In the genomic region with DNA sequence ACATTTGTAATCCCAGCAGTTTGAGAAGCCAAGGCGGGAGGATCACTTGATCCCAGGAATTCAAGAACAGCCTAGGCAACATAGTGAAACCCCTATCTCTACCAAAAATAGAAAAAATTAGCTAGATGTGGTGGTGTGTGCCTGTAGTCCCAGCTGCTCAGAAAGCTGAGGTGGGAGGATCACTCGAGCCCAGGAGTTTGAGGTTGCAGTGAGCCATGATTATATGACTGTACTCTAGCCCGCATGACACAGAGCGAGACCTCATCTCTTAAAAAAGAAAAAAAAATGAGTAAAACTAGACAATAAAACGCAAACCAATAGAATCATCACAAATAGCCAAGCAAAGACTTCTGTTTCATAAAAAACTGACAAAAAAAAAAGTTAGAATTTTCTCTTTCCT, we compare ENCODE assay signal across 11 cellular contexts. TPM values are rescaled to one million over a fixed set of nuclear protein-coding genes. Genes with fewer than 3 reads are reported as not detected.
A peak's percentile ranks its signal among the peaks of the same experiment; 100 is the strongest.
DNase-seq lines count a peak whose midpoint lies in the region; ATAC-seq, FAIRE-seq and TF ChIP-seq lines count a peak whose summit lies in the region.
"Had no signal": no experiment of that assay in that cellular context is flagged by ENCODE, and none has a peak within 500 bp of the region (broad histone marks: within the 10 kb centered on the region; RNA-seq: fewer than 3 reads in every experiment).

No MANE protein-coding gene starts in this region.

- DNase-seq in stimulated activated CD4-positive, alpha-beta T cell treated with anti-CD3 and anti-CD28 coated beads, Interleukin-2, amount 100 ng/mL, for 48 hours: peak; percentile 45 to 48
- DNase-seq in OCI-LY7 (ENCODE audit: low spot score): no peak
- no peak for DNase-seq in NCI-H1092 (lab: John Stamatoyannopoulos, UW)
- no peak for DNase-seq in upper lobe of right lung
- no peak for DNase-seq in RCC 7860 (ENCODE audit: low spot score)
- DNase-seq: cerebellar nuclear complex, hypothalamus, NCI-H510A treated with DMSO at 0.1 percent for 48 hours had no signal

- BruUV-seq in OCI-LY7 (replicated peaks; lab: Mats Ljungman, UMichigan): no TSS peak

- CTCF ChIA-PET in OCI-LY7 (lab: Charles Lee; ENCODE audit: unreplicated experiment): no interaction called here

- no peak overlapping the region for H2AFZ ChIP-seq in OCI-LY7 (ENCODE audit: low read length)

- H3K9me2 ChIP-seq in OCI-LY7 (ENCODE audit: insufficient read depth, low read length): no peaks in the 10 kb centered on the region

- H3K27ac ChIP-seq in OCI-LY7 (ENCODE audit: low read depth, low read length, poor library complexity, severe bottlenecking) (no peak overlapping the region), upper lobe of right lung (no peak overlapping the region)

- H3K9me3 ChIP-seq in OCI-LY7 (ENCODE audit: low read length): no peaks in the 10 kb centered on the region
- H3K9me3 ChIP-seq in upper lobe of right lung: no peaks in the 10 kb centered on the region

- intact Hi-C loops in OCI-LY7 (cut with micrococcal nuclease; ENCODE audit: unreplicated experiment) (no loop called here), upper lobe of right lung (cut with DNase I) (no loop called here)

- H3K4me2 ChIP-seq in OCI-LY7 (ENCODE audit: low read length): no peak overlapping the region

- H4K20me1 ChIP-seq in OCI-LY7 (ENCODE audit: insufficient read depth, low read length): no peaks in the 10 kb centered on the region

- H3K4me3 ChIP-seq in OCI-LY7 (ENCODE audit: low read depth, low read length, poor library complexity, severe bottlenecking) (no peak overlapping the region), upper lobe of right lung (no peak overlapping the region)

- ATAC-seq in GM18909 (IDR thresholded peaks at IDR 0.05; ENCODE audit: poor library complexity, unreplicated experiment) (peak; percentile 85), HG02588 (IDR thresholded peaks at IDR 0.05; ENCODE audit: unreplicated experiment) (peak; percentile 81), HG03575 (IDR thresholded peaks at IDR 0.05; ENCODE audit: extremely low read depth, insufficient number of reproducible peaks, low FRiP score, unreplicated experiment) (peak; percentile 79), upper lobe of right lung (no peak)

- no peaks in the 10 kb centered on the region for H3K79me2 ChIP-seq in OCI-LY7 (ENCODE audit: insufficient read depth, low read depth, low read length)

- POLR2A ChIA-PET in OCI-LY7 (lab: Charles Lee): interaction anchor here (0.7 kb wide), 1 partner anchor 790 kb away, joined by 3 read pairs; no protein-coding TSS in a partner anchor

- FAIRE-seq in RCC 7860 (lab: Jason Lieb, UNC): no peak

- TF ChIP-seq CTCF in OCI-LY7 (conservative IDR thresholded peaks at IDR 0.05; ENCODE audit: low read length) (no peak), upper lobe of right lung (IDR thresholded peaks at IDR 0.05) (no peak)

- H3K4me1 ChIP-seq in OCI-LY7 (ENCODE audit: insufficient read depth, low read length, poor library complexity, severe bottlenecking): no peaks in the 10 kb centered on the region
- no peaks in the 10 kb centered on the region for H3K4me1 ChIP-seq in upper lobe of right lung

- H3K36me3 ChIP-seq in OCI-LY7 (ENCODE audit: insufficient read depth, low read length) (peaks cover 29% of the 10 kb centered on the region), upper lobe of right lung (peaks cover 30% of the 10 kb centered on the region)

- no peaks in the 10 kb centered on the region for H3K27me3 ChIP-seq in upper lobe of right lung

RNA-seq across cellular contexts. Expression of gene NUCB2, which starts 21.8 kb away (rescaled TPM):
- 42.4 and 64.3 TPM in 2 replicates for total RNA-seq in OCI-LY7 (2014; rRNA removed; shearing (Covaris generic))
- total RNA-seq in OCI-LY7 (2022) (73.0 and 96.2 TPM in 2 replicates), upper lobe of right lung (69.4 TPM)

RNA-seq across cellular contexts. Expression of gene NCR3LG1, which starts 53.3 kb away (rescaled TPM):
- total RNA-seq in OCI-LY7 (2014; rRNA removed; shearing (Covaris generic)): 6.0 and 7.7 TPM in 2 replicates
- 22.3 and 23.0 TPM in 2 replicates for total RNA-seq in OCI-LY7 (2022)
- 5.6 TPM for total RNA-seq in upper lobe of right lung

Comparison
In these comparisons a context has a peak if more than half of its experiments do, and no peak if none do; other contexts are left out.
1. DNase-seq: peak in stimulated activated CD4-positive, alpha-beta T cell treated with anti-CD3 and anti-CD28 coated beads, Interleukin-2, amount 100 ng/mL, for 48 hours (2 of 2); none in OCI-LY7 (single experiment), NCI-H1092 (single experiment), upper lobe of right lung (single experiment) and RCC 7860 (single experiment).